Comparison of ENCODE assay signal across 29 cellular contexts in the genomic region with DNA sequence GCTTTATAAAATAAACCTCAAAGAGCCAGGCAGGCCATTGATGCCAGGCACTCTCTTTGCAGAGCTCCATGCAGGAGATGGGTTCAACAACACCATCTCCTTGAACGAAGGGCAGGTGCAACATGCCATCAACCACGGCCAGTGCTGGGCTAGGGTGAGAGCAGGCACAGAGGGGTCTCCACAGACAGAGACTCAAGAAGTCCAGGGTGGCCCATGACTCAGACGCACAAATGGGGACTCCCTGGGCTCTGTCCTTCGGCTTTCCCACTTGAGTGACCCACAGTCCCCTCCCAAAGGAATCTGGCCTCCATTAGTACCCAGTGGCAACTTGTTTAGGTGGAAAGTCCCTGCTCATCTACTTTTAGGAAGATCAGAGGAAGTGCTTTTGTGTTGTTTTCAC.
"Had no signal": no experiment of that assay in that cellular context is flagged by ENCODE, and none has a peak within 500 bp of the region (broad histone marks: within the 10 kb centered on the region; RNA-seq: fewer than 3 reads in every experiment).

No MANE protein-coding gene starts in this region.

- DNase-seq: activated B cell treated with CpG ODN at 0.5 μM for 24 hours; activated CD4-positive, alpha-beta T cell treated with anti-CD3 and anti-CD28 coated beads for 48 hours; activated CD4-positive, alpha-beta T cell treated with anti-CD3 and anti-CD28 coated beads, Interleukin-2, amount 50 U/mL, for 1 hour; activated CD4-positive, alpha-beta T cell treated with anti-CD3 and anti-CD28 coated beads, Interleukin-2, amount 50 U/mL, for 48 hours; activated CD8-positive, alpha-beta memory T cell treated with anti-CD3 and anti-CD28 coated beads for 24 hours; activated CD8-positive, alpha-beta T cell treated with anti-CD3 and anti-CD28 coated beads for 36 hours; activated effector memory CD4-positive, alpha-beta T cell treated with Interleukin-2 at 50 U/mL for 16 hours; activated gamma-delta T cell treated with Interleukin-2 at 50 U/mL for 16 hours; activated naive CD4-positive, alpha-beta T cell treated with anti-CD3 and anti-CD28 coated beads, Interleukin-2, amount 50 U/mL, for 16 hours; activated naive CD4-positive, alpha-beta T cell treated with Interleukin-2 at 50 U/mL for 16 hours; activated T-cell treated with anti-CD3 and anti-CD28 coated beads, Interleukin-2, amount 50 U/mL, for 48 hours; amniotic stem cell; anterior cingulate cortex; caudate nucleus; cortex of kidney; dermis blood vessel endothelial cell; effector CD4-positive, alpha-beta T cell; endodermal cell; heart left ventricle; T-helper 1 cell; T-helper 17 cell; T1000; WERI-Rb-1 had no signal

- H3K27me3 Mint-ChIP-seq: activated B cell treated with CpG ODN at 0.5 μM for 24 hours; activated CD8-positive, alpha-beta T cell treated with anti-CD3 and anti-CD28 coated beads for 36 hours; activated naive CD8-positive, alpha-beta T cell; T-helper 17 cell had no signal

- H3K27ac ChIP-seq: heart left ventricle, WERI-Rb-1 had no signal

- H3K27me3 ChIP-seq: heart left ventricle had no signal

- H3K36me3 ChIP-seq: heart left ventricle, WERI-Rb-1 had no signal

- FAIRE-seq: astrocyte, colon, frontal cortex had no signal

- H3K4me3 ChIP-seq: heart left ventricle had no signal

- H3K27ac Mint-ChIP-seq: activated B cell treated with CpG ODN at 0.5 μM for 24 hours; activated CD8-positive, alpha-beta T cell treated with anti-CD3 and anti-CD28 coated beads for 36 hours; activated naive CD8-positive, alpha-beta T cell; endodermal cell; T-helper 17 cell; T-helper 2 cell treated with Interferon-gamma antibody and Interleukin-4, amounts not matched to agents 5 μg/mL and 100 μg/mL, for 36 hours had no signal

- H3K4me3 Mint-ChIP-seq: activated B cell treated with CpG ODN at 0.5 μM for 24 hours; activated CD8-positive, alpha-beta T cell treated with anti-CD3 and anti-CD28 coated beads for 36 hours; activated naive CD8-positive, alpha-beta T cell; endodermal cell; T-helper 17 cell; T-helper 2 cell treated with Interferon-gamma antibody and Interleukin-4, amounts not matched to agents 5 μg/mL and 100 μg/mL, for 36 hours had no signal

- ATAC-seq: activated CD4-positive, CD25-positive, alpha-beta regulatory T cell treated with anti-CD3 and anti-CD28 coated beads, Interleukin-2, amount 50 U/mL, for 24 hours; activated CD8-positive, alpha-beta T cell treated with anti-CD3 and anti-CD28 coated beads for 36 hours; heart left ventricle; T-helper 17 cell had no signal

- H3K4me1 Mint-ChIP-seq: endodermal cell had no signal
